ENCODE assay signal across 24 cellular contexts in genomic region chr6:70162972-70163371, GRCh38.
"Had no signal": no experiment of that assay in that cellular context is flagged by ENCODE, and none has a peak within 500 bp of the region (broad histone marks: within the 10 kb centered on the region; RNA-seq: fewer than 3 reads in every experiment).

No MANE protein-coding gene starts in this region.

- H2AFZ ChIP-seq: PC-9 had no signal

- FAIRE-seq: astrocyte had no signal

- H3K27ac ChIP-seq: PC-9 had no signal

- DNase-seq: activated B cell treated with CpG ODN at 0.5 μM for 24 hours; activated CD4-positive, alpha-beta T cell treated with anti-CD3 and anti-CD28 coated beads for 1 hour; activated CD4-positive, alpha-beta T cell treated with anti-CD3 and anti-CD28 coated beads, Interleukin-2, amount 10 ng/mL, durations not matched to agents 24 days and 14 days; activated CD4-positive, alpha-beta T cell treated with anti-CD3 and anti-CD28 coated beads, Interleukin-2, amount 50 U/mL, for 48 hours; activated CD8-positive, alpha-beta memory T cell treated with anti-CD3 and anti-CD28 coated beads, Interleukin-2, amount 10 ng/mL, durations not matched to agents 7 days and 5 days; activated effector memory CD4-positive, alpha-beta T cell treated with anti-CD3 and anti-CD28 coated beads, Interleukin-2, amount 50 U/mL, for 16 hours; activated naive CD4-positive, alpha-beta T cell treated with Interleukin-2 at 50 U/mL for 16 hours; activated naive CD8-positive, alpha-beta T cell treated with anti-CD3 and anti-CD28 coated beads, Interleukin-2, amount 50 U/mL, for 24 hours; activated T-cell treated with anti-CD3 and anti-CD28 coated beads, Interleukin-2, amount 50 U/mL, for 24 hours; amniotic stem cell; Kasumi-1; KBM-7; NCI-H1048; NCI-H1930; NCI-H2171; NCI-H2227 treated with DMSO at 0.1 percent for 48 hours; NCI-H446 treated with DMSO at 0.1 percent for 48 hours; NCI-H526 treated with DMSO at 0.1 percent for 48 hours; PC-9; SHP77 treated with DMSO at 0.1 percent for 48 hours; SK-N-SH; T-helper 1 cell had no signal

- H3K4me2 ChIP-seq: PC-9, SK-N-SH had no signal

- H3K9ac ChIP-seq: SK-N-SH had no signal

- H3K4me3 ChIP-seq: PC-9 had no signal

- ATAC-seq: activated CD8-positive, alpha-beta memory T cell treated with anti-CD3 and anti-CD28 coated beads, Interleukin-2, amount 10 ng/mL, durations not matched to agents 7 days and 5 days; activated naive CD4-positive, alpha-beta T cell treated with anti-CD3 and anti-CD28 coated beads, Interleukin-2, amount 50 U/mL, for 72 hours; activated naive CD8-positive, alpha-beta T cell treated with anti-CD3 and anti-CD28 coated beads, Interleukin-2, amount 50 U/mL, for 24 hours had no signal

- H3K9me3 ChIP-seq: SK-N-SH had no signal
